ENCODE assay signal across 29 cellular contexts in the genomic region with DNA sequence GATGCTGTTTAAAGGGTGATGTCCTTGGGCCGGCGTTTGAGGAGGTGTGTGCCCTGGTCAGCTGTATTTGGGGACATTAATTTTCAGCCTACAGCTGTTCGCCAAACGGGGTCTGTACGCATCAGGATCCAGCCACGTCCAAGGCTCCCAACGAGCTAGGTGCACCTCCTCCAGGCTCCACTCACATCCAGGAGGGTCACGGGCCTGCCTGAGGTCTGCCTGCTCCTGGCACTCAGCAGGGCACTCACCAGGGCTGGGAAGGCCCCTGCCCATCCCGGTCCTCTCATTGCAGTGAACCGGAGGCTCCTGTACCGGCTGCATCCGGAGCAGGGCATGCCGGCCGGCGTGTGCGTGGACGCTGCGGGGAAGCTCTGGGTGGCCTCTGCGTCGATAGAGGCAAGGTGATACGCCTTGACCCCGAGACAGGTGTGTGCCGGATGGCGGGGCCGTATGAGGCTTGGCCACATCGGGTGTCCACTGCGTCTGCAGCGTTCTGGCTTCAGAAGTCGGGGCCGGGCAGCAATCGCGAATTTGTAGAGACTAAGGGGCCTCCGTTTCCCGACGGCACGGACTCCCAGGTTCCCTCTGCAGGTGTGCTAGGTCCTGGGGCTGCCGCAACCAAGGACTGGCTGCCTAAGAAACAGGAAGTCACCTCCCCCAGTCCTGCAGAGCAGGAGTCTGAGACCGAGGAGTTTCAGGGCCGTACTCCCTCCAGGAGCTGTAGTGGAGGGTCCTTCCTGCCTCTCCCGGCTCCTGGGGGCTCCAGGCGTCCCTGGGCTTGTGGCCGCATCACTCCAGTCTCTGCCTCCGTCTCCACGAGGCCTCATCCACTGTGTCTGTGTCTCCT. TPM values are rescaled to one million over a fixed set of nuclear protein-coding genes. Genes with fewer than 3 reads are reported as not detected.
DNase-seq lines count a peak whose midpoint lies in the region; ATAC-seq and TF ChIP-seq lines count a peak whose summit lies in the region.
"Had no signal": no experiment of that assay in that cellular context is flagged by ENCODE, and none has a peak within 500 bp of the region (broad histone marks: within the 10 kb centered on the region; RNA-seq: fewer than 3 reads in every experiment).

No MANE protein-coding gene starts in this region.

- H3K27me3 ChIP-seq in RWPE2 (ENCODE audit: insufficient read depth, poor library complexity, severe bottlenecking) (no peaks in the 10 kb centered on the region), neural progenitor cell (no peaks in the 10 kb centered on the region)
- H3K27me3 ChIP-seq: BE2C, cardiac muscle cell, heart right ventricle, testis, uterus had no signal

- H3K9me2 ChIP-seq in OCI-LY7 (ENCODE audit: insufficient read depth, low read length) = no peaks in the 10 kb centered on the region

- H3K36me3 ChIP-seq in RWPE2 (ENCODE audit: low read depth) (no peaks in the 10 kb centered on the region), neural progenitor cell (no peaks in the 10 kb centered on the region), OCI-LY7 (ENCODE audit: insufficient read depth, low read length) (no peaks in the 10 kb centered on the region)
- H3K36me3 ChIP-seq: BE2C, cardiac muscle cell, heart right ventricle, uterus had no signal

- no peaks in the 10 kb centered on the region for H3K9me3 ChIP-seq in RWPE2 (ENCODE audit: severe bottlenecking)
- H3K9me3 ChIP-seq in neural progenitor cell (ENCODE audit: low read depth) = no peaks in the 10 kb centered on the region
- no peaks in the 10 kb centered on the region for H3K9me3 ChIP-seq in OCI-LY7 (ENCODE audit: low read length)
- H3K9me3 ChIP-seq: BE2C, heart right ventricle, testis, uterus had no signal

- peaks cover 7% of the 10 kb centered on the region for H3K9me3 Mint-ChIP-seq in neural progenitor cell
- H3K9me3 Mint-ChIP-seq: activated T-cell treated with anti-CD3 and anti-CD28 coated beads, Interleukin-2, amount 50 U/mL, for 4 hours had no signal

- H3K4me2 ChIP-seq in neural progenitor cell = no peak overlapping the region
- no peak overlapping the region for H3K4me2 ChIP-seq in OCI-LY7 (ENCODE audit: low read length)

- no peaks in the 10 kb centered on the region for H4K20me1 ChIP-seq in neural progenitor cell (ENCODE audit: low read depth)
- no peaks in the 10 kb centered on the region for H4K20me1 ChIP-seq in OCI-LY7 (ENCODE audit: insufficient read depth, low read length)

- H3K79me2 ChIP-seq in neural progenitor cell (ENCODE audit: low read depth) = no peaks in the 10 kb centered on the region
- no peaks in the 10 kb centered on the region for H3K79me2 ChIP-seq in OCI-LY7 (ENCODE audit: insufficient read depth, low read depth, low read length)

- no peak overlapping the region for H2AFZ ChIP-seq in neural progenitor cell (replicated peaks)
- no peak overlapping the region for H2AFZ ChIP-seq in OCI-LY7 (ENCODE audit: low read length)

- no peaks in the 10 kb centered on the region for H3K36me3 Mint-ChIP-seq in neural progenitor cell

- H3K4me1 Mint-ChIP-seq in neural progenitor cell = no peaks in the 10 kb centered on the region
- H3K4me1 Mint-ChIP-seq: H9 had no signal

- ATAC-seq in RWPE2 (ENCODE audit: low read depth) = peak; percentile 16; the same call in 1 of the 3 replicates
- peak; percentile 32 for ATAC-seq in stimulated activated naive CD8-positive, alpha-beta T cell treated with anti-CD3 and anti-CD28 coated beads, Interleukin-15, Interleukin-2, amounts not matched to agents 100 U/mL and 50 U/mL, for 24 hours
- ATAC-seq: activated T-cell treated with anti-CD3 and anti-CD28 coated beads, Interleukin-2, amount 50 U/mL, for 4 hours; GM12878; HepG2; naive thymus-derived CD8-positive, alpha-beta T cell; stimulated activated naive B cell treated with anti-CD40 and anti-IgM and Interleukin-4, amounts not matched to agents 10 μg/mL and 1 μg/mL and 100 μg/mL, for 72 hours had no signal

- H3K4me3 ChIP-seq in RWPE2 (ENCODE audit: severe bottlenecking) (no peak overlapping the region), neural progenitor cell (no peak overlapping the region), OCI-LY7 (ENCODE audit: low read depth, low read length, poor library complexity, severe bottlenecking) (no peak overlapping the region)
- H3K4me3 ChIP-seq: cardiac muscle cell, GM12878, heart right ventricle, testis, uterus had no signal

- H3K27me3 Mint-ChIP-seq in neural progenitor cell (ENCODE audit: insufficient read depth, low read depth) = peaks cover 8% of the 10 kb centered on the region
- H3K27me3 Mint-ChIP-seq: activated naive CD8-positive, alpha-beta T cell treated with anti-CD3 and anti-CD28 coated beads, Interleukin-2, amount 10 ng/mL, durations not matched to agents 7 days and 5 days; dendritic cell treated with granulocyte-macrophage colony-stimulating factor and Interleukin-4, amounts not matched to agents 40 ng/mL and 50 ng/mL, for 4 days; naive thymus-derived CD8-positive, alpha-beta T cell; stimulated activated naive B cell treated with anti-CD40 and anti-IgM and Interleukin-4, amounts not matched to agents 10 μg/mL and 1 μg/mL and 100 μg/mL, for 72 hours had no signal

- no peak overlapping the region for H3K9ac ChIP-seq in neural progenitor cell

- H3K27ac ChIP-seq in RWPE2 (ENCODE audit: poor library complexity, severe bottlenecking) (no peak overlapping the region), neural progenitor cell (no peak overlapping the region), OCI-LY7 (ENCODE audit: low read depth, low read length, poor library complexity, severe bottlenecking) (no peak overlapping the region)
- H3K27ac ChIP-seq: cardiac muscle cell, heart right ventricle, testis, uterus had no signal

- intact Hi-C loops in OCI-LY7 (cut with micrococcal nuclease; ENCODE audit: unreplicated experiment) = no loop called here

- TF ChIP-seq CTCF in RWPE2 (IDR thresholded peaks at IDR 0.05; ENCODE audit: poor library complexity, severe bottlenecking) (no peak), neural progenitor cell (IDR thresholded peaks at IDR 0.05) (no peak), OCI-LY7 (conservative IDR thresholded peaks at IDR 0.05; ENCODE audit: low read length) (no peak)

- CTCF ChIA-PET in OCI-LY7 (lab: Charles Lee; ENCODE audit: unreplicated experiment) = no interaction called here

- POLR2A ChIA-PET in OCI-LY7 (lab: Charles Lee) = no interaction called here

- BruUV-seq in OCI-LY7 (replicated peaks; lab: Mats Ljungman, UMichigan) = no TSS peak

- no peaks in the 10 kb centered on the region for H3K4me1 ChIP-seq in RWPE2 (ENCODE audit: insufficient read depth, poor library complexity, severe bottlenecking)
- H3K4me1 ChIP-seq in neural progenitor cell = no peaks in the 10 kb centered on the region
- peaks cover 15% of the 10 kb centered on the region for H3K4me1 ChIP-seq in OCI-LY7 (ENCODE audit: insufficient read depth, low read length, poor library complexity, severe bottlenecking)
- H3K4me1 ChIP-seq: BE2C, heart right ventricle, testis, uterus had no signal

- H3F3A ChIP-seq in neural progenitor cell (ENCODE audit: low read depth) = no peaks in the 10 kb centered on the region

- no peak overlapping the region for H3K4me3 Mint-ChIP-seq in neural progenitor cell
- H3K4me3 Mint-ChIP-seq: activated naive CD8-positive, alpha-beta T cell treated with anti-CD3 and anti-CD28 coated beads, Interleukin-2, amount 10 ng/mL, durations not matched to agents 7 days and 5 days; activated T-cell treated with anti-CD3 and anti-CD28 coated beads, Interleukin-2, amount 50 U/mL, for 4 hours; dendritic cell treated with granulocyte-macrophage colony-stimulating factor and Interleukin-4, amounts not matched to agents 40 ng/mL and 50 ng/mL, for 4 days; H9 had no signal

- DNase-seq in D341Med (ENCODE audit: low spot score) = peak; percentile 24
- DNase-seq in RWPE2 (ENCODE audit: low spot score) = peak; percentile 59
- DNase-seq in left kidney (ENCODE audit: low read depth, low spot score) = peak; percentile 0
- DNase-seq in stimulated activated naive CD8-positive, alpha-beta T cell treated with anti-CD3 and anti-CD28 coated beads, Interleukin-15, Interleukin-2, amounts not matched to agents 100 U/mL and 50 U/mL, for 24 hours = no peak
- DNase-seq in neural progenitor cell (ENCODE audit: low spot score) = no peak
- DNase-seq in germinal center (ENCODE audit: low spot score) = no peak
- no peak for DNase-seq in OCI-LY7 (ENCODE audit: low spot score)
- DNase-seq: activated CD4-positive, alpha-beta T cell treated with anti-CD3 and anti-CD28 coated beads for 1 hour; activated gamma-delta T cell; activated naive CD8-positive, alpha-beta T cell treated with anti-CD3 and anti-CD28 coated beads, Interleukin-2, amount 10 ng/mL, durations not matched to agents 7 days and 5 days; activated T-cell treated with anti-CD3 and anti-CD28 coated beads, Interleukin-2, amount 50 U/mL, for 4 hours; BE2C; DMS153; foreskin melanocyte; H9; heart right ventricle; Kasumi-1; naive thymus-derived CD8-positive, alpha-beta T cell; NCI-H1436; NCI-H345; NCI-H748 treated with DMSO at 0.1 percent for 48 hours; SIG-M5; stimulated activated naive B cell treated with anti-CD40 and anti-IgM and Interleukin-4, amounts not matched to agents 10 μg/mL and 1 μg/mL and 100 μg/mL, for 72 hours; testis; uterus had no signal

- H3K27ac Mint-ChIP-seq in neural progenitor cell = no peak overlapping the region
- H3K27ac Mint-ChIP-seq: activated naive CD8-positive, alpha-beta T cell treated with anti-CD3 and anti-CD28 coated beads, Interleukin-2, amount 10 ng/mL, durations not matched to agents 7 days and 5 days; dendritic cell treated with granulocyte-macrophage colony-stimulating factor and Interleukin-4, amounts not matched to agents 40 ng/mL and 50 ng/mL, for 4 days; H9; stimulated activated naive B cell treated with anti-CD40 and anti-IgM and Interleukin-4, amounts not matched to agents 10 μg/mL and 1 μg/mL and 100 μg/mL, for 72 hours had no signal

RNA-seq across cellular contexts. Expression of a gene that starts 27.5 kb away (rescaled TPM):
- 25.7 and 76.4 TPM in 2 replicates for total RNA-seq in neural progenitor cell (ENCODE audit: low replicate concordance)
- 60.1 and 86.0 TPM in 2 replicates for total RNA-seq in OCI-LY7 (2014; rRNA removed; shearing (Covaris generic))
- total RNA-seq in OCI-LY7 (2022) = 125 and 133 TPM in 2 replicates

Comparison
In these comparisons a context has a peak if more than half of its experiments do, and no peak if none do; other contexts are left out.
1. DNase-seq: peak in D341Med (single experiment), RWPE2 (single experiment) and left kidney (single experiment); none in stimulated activated naive CD8-positive, alpha-beta T cell treated with anti-CD3 and anti-CD28 coated beads, Interleukin-15, Interleukin-2, amounts not matched to agents 100 U/mL and 50 U/mL, for 24 hours (single experiment), neural progenitor cell (single experiment), germinal center (single experiment) and OCI-LY7 (single experiment).